8 cellular contexts compared by ENCODE assay signal in genomic region chr17:40100669-40101366, GRCh38. TPM values are rescaled to one million over a fixed set of nuclear protein-coding genes. Genes with fewer than 3 reads are reported as not detected.
DNase-seq lines count a peak whose midpoint lies in the region; ATAC-seq lines count a peak whose summit lies in the region.

No MANE protein-coding gene starts in this region.

- H3K36me3 ChIP-seq in HUES64 (ENCODE audit: insufficient read depth, low read length) = peaks cover 9% of the 10 kb centered on the region
- H3K36me3 ChIP-seq in NT2/D1 (ENCODE audit: insufficient read depth, insufficient read length, low read length) = peaks cover 14% of the 10 kb centered on the region

- H3K4me3 ChIP-seq in HUES64 (ENCODE audit: low read length) = peak overlapping the region; percentile 50
- H3K4me3 ChIP-seq in NT2/D1 (ENCODE audit: insufficient read length, low read depth) = peak overlapping the region; percentile 65

- WGBS in HUES64 = 1% methylated on average over 24 of the region's 25 CpGs

- H3K36me3 Mint-ChIP-seq in effector memory CD8-positive, alpha-beta T cell (ENCODE audit: insufficient read depth) = peaks cover 53% of the 10 kb centered on the region

- no peaks in the 10 kb centered on the region for H3K27me3 Mint-ChIP-seq in effector memory CD8-positive, alpha-beta T cell

- peak overlapping the region; percentile 87 to 89 for H3K4me3 Mint-ChIP-seq in effector memory CD8-positive, alpha-beta T cell

- ATAC-seq in effector memory CD8-positive, alpha-beta T cell (replicated peaks) = peak; percentile 20
- ATAC-seq in GM18511 (IDR thresholded peaks at IDR 0.05; ENCODE audit: unreplicated experiment) = no peak

- H3K27me3 ChIP-seq in HUES64 (ENCODE audit: insufficient read depth, low read length) = peaks cover 18% of the 10 kb centered on the region
- H3K27me3 ChIP-seq in NT2/D1 (ENCODE audit: insufficient read depth, insufficient read length) = peaks cover 14% of the 10 kb centered on the region

- DNase-seq in GM03348 (ENCODE audit: low spot score) (peak; percentile 97), NT2/D1 (ENCODE audit: low read depth, low spot score) (peak; percentile 90), medulla oblongata (ENCODE audit: extremely low spot score) (peak; percentile 98)
- DNase-seq in activated CD8-positive, alpha-beta memory T cell treated with anti-CD3 and anti-CD28 coated beads, Interleukin-2, amount 50 U/mL, for 1 hour (ENCODE audit: extremely low read depth) = peak; percentile 77
- peak; percentile 83 to 85 (median 83) for DNase-seq in effector memory CD8-positive, alpha-beta T cell
- peak; percentile 81 to 93 (median 88) for DNase-seq in stimulated activated CD4-positive, alpha-beta T cell treated with anti-CD3 and anti-CD28 coated beads, TNF-alpha, amount 100 ng/mL, for 24 hours (ENCODE audit: low read depth in 3 of 3)

- H3K4me1 ChIP-seq in HUES64 (ENCODE audit: insufficient read depth, low read length) (peaks cover 37% of the 10 kb centered on the region), NT2/D1 (ENCODE audit: insufficient read depth, insufficient read length) (peaks cover 44% of the 10 kb centered on the region)

- H3K9me3 ChIP-seq in HUES64 (ENCODE audit: insufficient read depth, low read depth, low read length) = no peaks in the 10 kb centered on the region
- peaks cover 4% of the 10 kb centered on the region; the same call in 1 of the 2 replicates for H3K9me3 ChIP-seq in NT2/D1 (ENCODE audit: insufficient read depth, low read length)

- H3K27ac Mint-ChIP-seq in effector memory CD8-positive, alpha-beta T cell = peak overlapping the region; percentile 96 to 99

- H3K4me1 Mint-ChIP-seq in effector memory CD8-positive, alpha-beta T cell (ENCODE audit: low read depth in 2 of 2) = peaks cover 74 to 82% of the 10 kb centered on the region in 2 donors

- H3K9ac ChIP-seq in HUES64 (ENCODE audit: low read depth, low read length) (peak overlapping the region; percentile 57), NT2/D1 (ENCODE audit: insufficient read length, low read depth) (peak overlapping the region; percentile 84)

- H3K27ac ChIP-seq in HUES64 (ENCODE audit: low read depth, low read length) = peak overlapping the region; percentile 43; the same call in 1 of the 2 replicates

- no peaks in the 10 kb centered on the region for H3K9me3 Mint-ChIP-seq in effector memory CD8-positive, alpha-beta T cell

RNA-seq across cellular contexts. Expression of gene NR1D1, which starts 0.4 kb away (rescaled TPM):
- 2.8 TPM for polyA plus RNA-seq in HUES64 (2013, experiment 1 of 2)
- 3.4 TPM for polyA plus RNA-seq in HUES64 (2013, experiment 2 of 2)

RNA-seq across cellular contexts. Expression of gene MSL1, which starts 21.0 kb away (rescaled TPM):
- polyA plus RNA-seq in HUES64 (2013, experiment 1 of 2) = 59.7 TPM
- 65.8 TPM for polyA plus RNA-seq in HUES64 (2013, experiment 2 of 2)

RNA-seq across cellular contexts. Expression of gene THRA, which starts 38.1 kb away (rescaled TPM):
- 7.7 TPM for polyA plus RNA-seq in HUES64 (2013, experiment 1 of 2)
- 8.2 TPM for polyA plus RNA-seq in HUES64 (2013, experiment 2 of 2)

RNA-seq across cellular contexts. Expression of gene CASC3, which starts 39.5 kb away (rescaled TPM):
- polyA plus RNA-seq in HUES64 (2013, experiment 1 of 2) = 73.5 TPM
- 79.0 TPM for polyA plus RNA-seq in HUES64 (2013, experiment 2 of 2)

RNA-seq across cellular contexts. Expression of gene MED24, which starts 46.6 kb away (rescaled TPM):
- polyA plus RNA-seq in HUES64 (2013, experiment 1 of 2) = 55.1 TPM
- polyA plus RNA-seq in HUES64 (2013, experiment 2 of 2) = 61.0 TPM
